In genomic region chr9:91151014-91151740, GRCh38 we compare ENCODE assay signal across 9 cellular contexts.
A peak's percentile ranks its signal among the peaks of the same experiment; 100 is the strongest.
DNase-seq lines count a peak whose midpoint lies in the region; ATAC-seq and TF ChIP-seq lines count a peak whose summit lies in the region.
"Had no signal": no experiment of that assay in that cellular context is flagged by ENCODE, and none has a peak within 500 bp of the region (broad histone marks: within the 10 kb centered on the region; RNA-seq: fewer than 3 reads in every experiment).

No MANE protein-coding gene starts in this region.

- peaks cover 0 to 5% of the 10 kb centered on the region in 2 donors for H3K9me3 ChIP-seq in breast epithelium

- TF ChIP-seq CTCF in GM13977 (IDR thresholded peaks at IDR 0.05; ENCODE audit: extremely low read depth, insufficient read depth, missing control alignments) (no peak), breast epithelium (IDR thresholded peaks at IDR 0.05) (no peak)

- no peak overlapping the region for H3K4me3 ChIP-seq in breast epithelium

- peak; percentile 87 for DNase-seq in GM13977 (ENCODE audit: low spot score)
- DNase-seq in Kasumi-1 (lab: John Stamatoyannopoulos, UW), result peak; percentile 19 to 21
- DNase-seq in breast epithelium (ENCODE audit: low spot score in 2 of 2), result no peak
- DNase-seq in stromal cell of bone marrow (ENCODE audit: low read depth), result peak; percentile 86
- no peak for DNase-seq in retina
- DNase-seq in iPS-NIHi7 (ENCODE audit: extremely low spot score), result no peak
- no peak for DNase-seq in DMS53 treated with DMSO at 0.1 percent for 48 hours (lab: John Stamatoyannopoulos, UW; ENCODE audit: unreplicated experiment)

- TF ChIP-seq POLR2A in breast epithelium (IDR thresholded peaks at IDR 0.05), result no peak

- peak; percentile 64 for ATAC-seq in GM21717 (IDR thresholded peaks at IDR 0.05; ENCODE audit: unreplicated experiment)

- no peaks in the 10 kb centered on the region for H3K36me3 ChIP-seq in breast epithelium

- no peaks in the 10 kb centered on the region for H3K4me1 ChIP-seq in breast epithelium
- H3K4me1 ChIP-seq: parathyroid adenoma had no signal

- no peaks in the 10 kb centered on the region for H3K27me3 ChIP-seq in breast epithelium

- peak overlapping the region; percentile 58 to 81 for H3K27ac ChIP-seq in breast epithelium
- H3K27ac ChIP-seq: parathyroid adenoma had no signal

- in situ Hi-C loops in GM13977 (cut with MboI; ENCODE audit: low pct_unique_long_range_greater_than_20kb, low sequenced_read_pairs, unreplicated experiment), result no loop called here

- intact Hi-C loops in breast epithelium (cut with DNase I; ENCODE audit: low total_unique reads), result no loop called here

Comparison
In these comparisons a context has a peak if more than half of its experiments do, and no peak if none do; other contexts are left out.
1. DNase-seq: peak in GM13977 (single experiment), Kasumi-1 (2 of 2) and stromal cell of bone marrow (single experiment); none in breast epithelium (0 of 2), retina (single experiment), iPS-NIHi7 (single experiment) and DMS53 treated with DMSO at 0.1 percent for 48 hours (single experiment).